Comparison of ENCODE assay signal across 17 cellular contexts in genomic region chr20:50429412-50429811, GRCh38.
A peak's percentile ranks its signal among the peaks of the same experiment; 100 is the strongest.
DNase-seq lines count a peak whose midpoint lies in the region; ATAC-seq and TF ChIP-seq lines count a peak whose summit lies in the region.
"Had no signal": no experiment of that assay in that cellular context is flagged by ENCODE, and none has a peak within 500 bp of the region (broad histone marks: within the 10 kb centered on the region; RNA-seq: fewer than 3 reads in every experiment).

No MANE protein-coding gene starts in this region.

- no peak overlapping the region for H3K4me3 Mint-ChIP-seq in activated CD4-positive, alpha-beta T cell treated with anti-CD3 and anti-CD28 coated beads, Interleukin-2, amount 10 ng/mL, durations not matched to agents 24 days and 14 days

- H3K27me3 ChIP-seq in RWPE2 (ENCODE audit: insufficient read depth, poor library complexity, severe bottlenecking) (no peaks in the 10 kb centered on the region), psoas muscle (ENCODE audit: insufficient read depth in 3 of 3, low read length in 2 of 3) (no peaks in the 10 kb centered on the region), MG63 (0 out of 2 replicates have a peak, but pooled peaks cover 2% of the 10 kb centered on the region)
- H3K27me3 ChIP-seq: BLaER1, SJCRH30 had no signal

- H3K9me3 ChIP-seq in RWPE2 (ENCODE audit: severe bottlenecking) = no peaks in the 10 kb centered on the region
- no peaks in the 10 kb centered on the region for H3K9me3 ChIP-seq in psoas muscle
- no peaks in the 10 kb centered on the region for H3K9me3 ChIP-seq in MG63
- H3K9me3 ChIP-seq: BLaER1, SJCRH30 had no signal

- ATAC-seq in RWPE2 (ENCODE audit: low read depth) (peak; percentile 32), esophagus mucosa (peak; percentile 48), psoas muscle (peak in 2 of 4 donors; percentile 9 to 13)

- H3K36me3 ChIP-seq in RWPE2 (ENCODE audit: low read depth) (no peaks in the 10 kb centered on the region), psoas muscle (ENCODE audit: insufficient read depth in 1 of 2, low read depth in 1 of 2) (no peaks in the 10 kb centered on the region), MG63 (no peaks in the 10 kb centered on the region)
- H3K36me3 ChIP-seq: BLaER1, SJCRH30 had no signal

- no peak overlapping the region for H3K27ac Mint-ChIP-seq in activated CD4-positive, alpha-beta T cell treated with anti-CD3 and anti-CD28 coated beads, Interleukin-2, amount 10 ng/mL, durations not matched to agents 24 days and 14 days
- H3K27ac Mint-ChIP-seq: CD8-positive, alpha-beta memory T cell had no signal

- WGBS in psoas muscle, 3 donors = 42 to 63% (median 44%) methylated on average over 5 of the region's 5 CpGs

- peak; percentile 59 for DNase-seq in HPDE6-E6E7 (ENCODE audit: extremely low spot score)
- peak; percentile 89 for DNase-seq in RWPE2 (ENCODE audit: low spot score)
- DNase-seq in psoas muscle = no peak
- DNase-seq in activated CD4-positive, CD25-positive, alpha-beta regulatory T cell treated with anti-CD3 and anti-CD28 coated beads, Interleukin-2, amount 50 U/mL, for 72 hours = no peak
- DNase-seq in activated CD4-positive, alpha-beta T cell treated with anti-CD3 and anti-CD28 coated beads, Interleukin-2, amount 10 ng/mL, durations not matched to agents 24 days and 14 days = no peak
- no peak for DNase-seq in MG63
- no peak for DNase-seq in GM03348 (ENCODE audit: low spot score)
- DNase-seq: CD8-positive, alpha-beta memory T cell; DMS79; KG1; NCI-H1436; NCI-H2029; NCI-H526; PC-9; SJCRH30 had no signal

- H3K27ac ChIP-seq in RWPE2 (ENCODE audit: poor library complexity, severe bottlenecking) (peak overlapping the region; percentile 99), psoas muscle (peak overlapping the region; percentile 33)
- H3K27ac ChIP-seq: BLaER1, PC-9, SJCRH30 had no signal

- no peaks in the 10 kb centered on the region for H3K9me3 Mint-ChIP-seq in activated CD4-positive, alpha-beta T cell treated with anti-CD3 and anti-CD28 coated beads, Interleukin-2, amount 10 ng/mL, durations not matched to agents 24 days and 14 days
- H3K9me3 Mint-ChIP-seq: CD8-positive, alpha-beta memory T cell had no signal

- H3K4me3 ChIP-seq in RWPE2 (ENCODE audit: severe bottlenecking) (peak overlapping the region; percentile 31), psoas muscle (no peak overlapping the region), MG63 (no peak overlapping the region)
- H3K4me3 ChIP-seq: BLaER1, PC-9, SJCRH30 had no signal

- no peaks in the 10 kb centered on the region for H3K4me1 Mint-ChIP-seq in activated CD4-positive, alpha-beta T cell treated with anti-CD3 and anti-CD28 coated beads, Interleukin-2, amount 10 ng/mL, durations not matched to agents 24 days and 14 days
- H3K4me1 Mint-ChIP-seq: CD8-positive, alpha-beta memory T cell had no signal

- intact Hi-C loops in psoas muscle (cut with DNase I) = no loop called here
- intact Hi-C loops in activated CD4-positive, alpha-beta T cell treated with anti-CD3 and anti-CD28 coated beads, Interleukin-2, amount 10 ng/mL, durations not matched to agents 24 days and 14 days (cut with micrococcal nuclease) = no loop called here

- no peak for TF ChIP-seq CTCF in RWPE2 (IDR thresholded peaks at IDR 0.05; ENCODE audit: poor library complexity, severe bottlenecking)
- TF ChIP-seq CTCF in psoas muscle (IDR thresholded peaks at IDR 0.05) = no peak

- no peaks in the 10 kb centered on the region for H3K36me3 Mint-ChIP-seq in activated CD4-positive, alpha-beta T cell treated with anti-CD3 and anti-CD28 coated beads, Interleukin-2, amount 10 ng/mL, durations not matched to agents 24 days and 14 days (ENCODE audit: low read depth)
- H3K36me3 Mint-ChIP-seq: CD8-positive, alpha-beta memory T cell had no signal

- peaks cover 56% of the 10 kb centered on the region for H3K4me1 ChIP-seq in RWPE2 (ENCODE audit: insufficient read depth, poor library complexity, severe bottlenecking)
- H3K4me1 ChIP-seq in psoas muscle = peaks cover 29% of the 10 kb centered on the region

- peaks cover 7% of the 10 kb centered on the region for H3K27me3 Mint-ChIP-seq in activated CD4-positive, alpha-beta T cell treated with anti-CD3 and anti-CD28 coated beads, Interleukin-2, amount 10 ng/mL, durations not matched to agents 24 days and 14 days

Comparison
In these comparisons a context has a peak if more than half of its experiments do, and no peak if none do; other contexts are left out.
1. DNase-seq: peak in HPDE6-E6E7 (single experiment) and RWPE2 (single experiment); none in psoas muscle (0 of 2), activated CD4-positive, CD25-positive, alpha-beta regulatory T cell treated with anti-CD3 and anti-CD28 coated beads, Interleukin-2, amount 50 U/mL, for 72 hours (single experiment), activated CD4-positive, alpha-beta T cell treated with anti-CD3 and anti-CD28 coated beads, Interleukin-2, amount 10 ng/mL, durations not matched to agents 24 days and 14 days (single experiment), MG63 (single experiment) and GM03348 (single experiment).